ENCODE assay signal across 22 cellular contexts in the genomic region with DNA sequence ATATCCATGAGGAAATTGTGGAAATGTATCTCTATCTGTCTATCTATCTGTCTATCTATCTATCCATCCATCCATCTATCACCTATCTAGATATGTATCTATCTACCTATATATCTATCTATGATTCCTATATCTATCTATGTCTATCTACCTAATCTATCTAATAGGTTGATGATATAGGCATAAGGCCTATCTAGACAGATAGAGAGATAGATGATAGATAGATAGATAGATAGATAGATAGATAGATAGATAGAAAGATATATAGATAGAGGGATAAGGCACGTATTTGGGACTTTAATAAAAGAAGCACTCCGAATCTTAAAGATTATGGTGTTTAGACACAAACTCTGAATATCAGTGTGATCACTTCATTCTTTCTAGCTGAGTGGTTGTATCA.
"Had no signal": no experiment of that assay in that cellular context is flagged by ENCODE, and none has a peak within 500 bp of the region (broad histone marks: within the 10 kb centered on the region; RNA-seq: fewer than 3 reads in every experiment).

No MANE protein-coding gene starts in this region.

- H3K79me2 ChIP-seq: parathyroid adenoma had no signal

- H3K27me3 ChIP-seq: neural progenitor cell, right lobe of liver, stomach, tibial nerve, upper lobe of left lung had no signal

- H3K27me3 Mint-ChIP-seq: naive B cell, progenitor cell of endocrine pancreas had no signal

- H2AFZ ChIP-seq: neural progenitor cell, parathyroid adenoma had no signal

- H3K36me3 Mint-ChIP-seq: naive B cell, neural progenitor cell had no signal

- H3K27ac Mint-ChIP-seq: mesothelial cell of epicardium, nephron, neural progenitor cell, progenitor cell of endocrine pancreas had no signal

- H3K4me2 ChIP-seq: neural progenitor cell had no signal

- H3K9ac ChIP-seq: neural progenitor cell, parathyroid adenoma had no signal

- ATAC-seq: left lobe of liver, mucosa of descending colon, right lobe of liver had no signal

- H3K9me3 ChIP-seq: mucosa of descending colon, right lobe of liver, thoracic aorta, tibial nerve, upper lobe of left lung had no signal

- H3K36me3 ChIP-seq: neural progenitor cell, right lobe of liver, stomach, thoracic aorta, tibial nerve, upper lobe of left lung had no signal

- H3K4me3 Mint-ChIP-seq: mesothelial cell of epicardium, nephron, neural progenitor cell had no signal

- H3K9me3 Mint-ChIP-seq: neural progenitor cell had no signal

- H3K4me3 ChIP-seq: lung, mucosa of descending colon, neural progenitor cell, right lobe of liver, stomach, thoracic aorta, tibial nerve, upper lobe of left lung had no signal

- DNase-seq: cortex of kidney; effector CD4-positive, alpha-beta T cell; kidney; mesenchymal stem cell; mucosa of descending colon; naive B cell; right lobe of liver; small intestine; stimulated activated CD4-positive, alpha-beta T cell treated with anti-CD3 and anti-CD28 coated beads, Interleukin-15, amount 100 ng/mL, for 24 hours; stimulated activated CD4-positive, alpha-beta T cell treated with anti-CD3 and anti-CD28 coated beads, Interleukin-2, amount 100 ng/mL, for 48 hours; stimulated activated naive CD4-positive, alpha-beta T cell treated with Interleukin-2 at 50 U/mL for 16 hours; stomach; upper lobe of left lung had no signal

- H3K4me1 ChIP-seq: neural progenitor cell, parathyroid adenoma, tibial nerve, upper lobe of left lung had no signal

- H3K27ac ChIP-seq: neural progenitor cell, parathyroid adenoma, right lobe of liver, stomach, thoracic aorta, tibial nerve, upper lobe of left lung had no signal
